In the genomic region with DNA sequence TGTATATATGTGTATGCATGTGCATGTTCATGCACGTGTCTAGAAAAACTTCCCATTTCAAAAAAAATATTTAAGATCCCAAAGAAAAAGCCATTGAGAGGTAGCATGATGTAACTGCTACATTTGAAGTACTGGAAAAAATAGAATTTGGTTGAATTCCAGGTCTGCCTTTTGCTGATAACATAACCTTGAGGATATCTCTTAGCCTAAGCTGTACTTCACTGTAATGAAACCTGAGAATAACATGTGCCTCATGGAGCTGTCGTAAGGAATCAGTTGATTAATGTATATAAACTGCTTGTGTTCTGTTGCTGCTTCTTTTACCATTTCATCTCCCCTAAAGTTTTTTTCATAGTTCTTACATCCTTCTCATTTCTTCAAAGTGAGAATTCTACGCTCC, we compare ENCODE assay signal across 35 cellular contexts.
"Had no signal": no experiment of that assay in that cellular context is flagged by ENCODE, and none has a peak within 500 bp of the region (broad histone marks: within the 10 kb centered on the region; RNA-seq: fewer than 3 reads in every experiment).

No MANE protein-coding gene starts in this region.

- H3K36me3 ChIP-seq: adrenal gland, breast epithelium had no signal

- H3K9me3 Mint-ChIP-seq: activated CD4-positive, alpha-beta memory T cell treated with anti-CD3 and anti-CD28 coated beads for 36 hours; activated CD4-positive, alpha-beta T cell treated with anti-CD3 and anti-CD28 coated beads, Interleukin-2, amount 10 ng/mL, durations not matched to agents 24 days and 14 days; activated naive CD4-positive, alpha-beta T cell treated with anti-CD3 and anti-CD28 coated beads for 36 hours; activated naive CD4-positive, alpha-beta T cell treated with anti-CD3 and anti-CD28 coated beads, Interleukin-2, amount 50 U/mL, for 24 hours; activated naive CD8-positive, alpha-beta T cell treated with anti-CD3 and anti-CD28 coated beads for 36 hours; activated naive CD8-positive, alpha-beta T cell treated with anti-CD3 and anti-CD28 coated beads, Interleukin-2, amount 50 U/mL, for 24 hours; activated T-helper 1 cell treated with anti-CD3 and anti-CD28 coated beads, Interleukin-12 subunit alpha, Interleukin-12 subunit beta, Interleukin-2, Interleukin-4 antibody, amounts not matched to agents 30 ng/mL and 10 ng/mL and 1 ng/mL, durations not matched to agents 14 hours and 24 hours and 36 hours; activated T-helper 2 cell treated with anti-CD3 and anti-CD28 coated beads, Interferon-gamma antibody, Interleukin-2, Interleukin-4, amounts not matched to agents 10 μg/mL and 5 μg/mL and 100 μg/mL, durations not matched to agents 14 hours and 24 hours and 36 hours; brain; dendritic cell treated with granulocyte-macrophage colony-stimulating factor and Interleukin-4, amounts not matched to agents 40 ng/mL and 50 ng/mL, for 4 days; endodermal cell; T-helper 2 cell treated with Interferon-gamma antibody and Interleukin-4, amounts not matched to agents 5 μg/mL and 100 μg/mL, for 36 hours had no signal

- H3K4me3 ChIP-seq: adrenal gland, breast epithelium, coronary artery, dorsolateral prefrontal cortex had no signal

- H3K27ac ChIP-seq: adrenal gland, breast epithelium, coronary artery, dorsolateral prefrontal cortex had no signal

- H3K4me3 Mint-ChIP-seq: activated CD4-positive, alpha-beta memory T cell treated with anti-CD3 and anti-CD28 coated beads for 36 hours; activated CD4-positive, alpha-beta T cell treated with anti-CD3 and anti-CD28 coated beads for 36 hours; activated CD4-positive, alpha-beta T cell treated with anti-CD3 and anti-CD28 coated beads, Interleukin-2, amount 10 ng/mL, durations not matched to agents 24 days and 14 days; activated CD8-positive, alpha-beta memory T cell treated with anti-CD3 and anti-CD28 coated beads, Interleukin-2, amount 10 ng/mL, durations not matched to agents 7 days and 5 days; activated CD8-positive, alpha-beta T cell treated with anti-CD3 and anti-CD28 coated beads, Interleukin-2, amount 10 ng/mL, durations not matched to agents 7 days and 5 days; activated naive CD4-positive, alpha-beta T cell treated with anti-CD3 and anti-CD28 coated beads for 36 hours; activated naive CD4-positive, alpha-beta T cell treated with anti-CD3 and anti-CD28 coated beads, Interleukin-2, amount 50 U/mL, for 24 hours; activated naive CD8-positive, alpha-beta T cell treated with anti-CD3 and anti-CD28 coated beads for 36 hours; activated naive CD8-positive, alpha-beta T cell treated with anti-CD3 and anti-CD28 coated beads, Interleukin-2, amount 50 U/mL, for 24 hours; activated T-helper 1 cell treated with anti-CD3 and anti-CD28 coated beads, Interleukin-12 subunit alpha, Interleukin-12 subunit beta, Interleukin-2, Interleukin-4 antibody, amounts not matched to agents 30 ng/mL and 10 ng/mL and 1 ng/mL, durations not matched to agents 14 hours and 24 hours and 36 hours; brain; central memory CD8-positive, alpha-beta T cell; dendritic cell treated with granulocyte-macrophage colony-stimulating factor and Interleukin-4, amounts not matched to agents 40 ng/mL and 50 ng/mL, for 4 days; endodermal cell; T-helper 17 cell; T-helper 2 cell treated with Interferon-gamma antibody and Interleukin-4, amounts not matched to agents 5 μg/mL and 100 μg/mL, for 36 hours had no signal

- H3K27ac Mint-ChIP-seq: activated CD4-positive, alpha-beta memory T cell treated with anti-CD3 and anti-CD28 coated beads for 36 hours; activated CD4-positive, alpha-beta T cell treated with anti-CD3 and anti-CD28 coated beads for 36 hours; activated CD4-positive, alpha-beta T cell treated with anti-CD3 and anti-CD28 coated beads, Interleukin-2, amount 10 ng/mL, durations not matched to agents 24 days and 14 days; activated CD8-positive, alpha-beta memory T cell treated with anti-CD3 and anti-CD28 coated beads, Interleukin-2, amount 10 ng/mL, durations not matched to agents 7 days and 5 days; activated CD8-positive, alpha-beta T cell treated with anti-CD3 and anti-CD28 coated beads, Interleukin-2, amount 10 ng/mL, durations not matched to agents 7 days and 5 days; activated naive CD4-positive, alpha-beta T cell treated with anti-CD3 and anti-CD28 coated beads for 36 hours; activated naive CD4-positive, alpha-beta T cell treated with anti-CD3 and anti-CD28 coated beads, Interleukin-2, amount 50 U/mL, for 24 hours; activated naive CD8-positive, alpha-beta T cell treated with anti-CD3 and anti-CD28 coated beads for 36 hours; activated naive CD8-positive, alpha-beta T cell treated with anti-CD3 and anti-CD28 coated beads, Interleukin-2, amount 50 U/mL, for 24 hours; activated T-helper 1 cell treated with anti-CD3 and anti-CD28 coated beads, Interleukin-12 subunit alpha, Interleukin-12 subunit beta, Interleukin-2, Interleukin-4 antibody, amounts not matched to agents 30 ng/mL and 10 ng/mL and 1 ng/mL, durations not matched to agents 14 hours and 24 hours and 36 hours; activated T-helper 2 cell treated with anti-CD3 and anti-CD28 coated beads, Interferon-gamma antibody, Interleukin-2, Interleukin-4, amounts not matched to agents 10 μg/mL and 5 μg/mL and 100 μg/mL, durations not matched to agents 14 hours and 24 hours and 36 hours; brain; dendritic cell treated with granulocyte-macrophage colony-stimulating factor and Interleukin-4, amounts not matched to agents 40 ng/mL and 50 ng/mL, for 4 days; endodermal cell; T-helper 17 cell; T-helper 2 cell treated with Interferon-gamma antibody and Interleukin-4, amounts not matched to agents 5 μg/mL and 100 μg/mL, for 36 hours had no signal

- H3K27me3 ChIP-seq: adrenal gland, breast epithelium, dorsolateral prefrontal cortex had no signal

- H3K9me3 ChIP-seq: adrenal gland, breast epithelium had no signal

- H3K4me1 Mint-ChIP-seq: activated CD4-positive, alpha-beta T cell treated with anti-CD3 and anti-CD28 coated beads for 36 hours; activated CD4-positive, alpha-beta T cell treated with anti-CD3 and anti-CD28 coated beads, Interleukin-2, amount 10 ng/mL, durations not matched to agents 24 days and 14 days; activated CD8-positive, alpha-beta memory T cell treated with anti-CD3 and anti-CD28 coated beads, Interleukin-2, amount 10 ng/mL, durations not matched to agents 7 days and 5 days; activated naive CD4-positive, alpha-beta T cell treated with anti-CD3 and anti-CD28 coated beads, Interleukin-2, amount 50 U/mL, for 24 hours; activated naive CD8-positive, alpha-beta T cell treated with anti-CD3 and anti-CD28 coated beads for 36 hours; activated naive CD8-positive, alpha-beta T cell treated with anti-CD3 and anti-CD28 coated beads, Interleukin-2, amount 50 U/mL, for 24 hours; central memory CD8-positive, alpha-beta T cell; T-helper 17 cell had no signal

- DNase-seq: activated CD4-positive, alpha-beta memory T cell treated with anti-CD3 and anti-CD28 coated beads for 36 hours; activated CD4-positive, alpha-beta T cell treated with anti-CD3 and anti-CD28 coated beads for 36 hours; activated CD4-positive, alpha-beta T cell treated with anti-CD3 and anti-CD28 coated beads, Interleukin-2, amount 10 ng/mL, durations not matched to agents 24 days and 14 days; activated CD4-positive, CD25-positive, alpha-beta regulatory T cell; activated CD4-positive, CD25-positive, alpha-beta regulatory T cell treated with anti-CD3 and anti-CD28 coated beads, Interleukin-2, amount 50 U/mL, for 72 hours; activated CD8-positive, alpha-beta memory T cell treated with anti-CD3 and anti-CD28 coated beads, Interleukin-2, amount 10 ng/mL, durations not matched to agents 7 days and 5 days; activated CD8-positive, alpha-beta memory T cell treated with anti-CD3 and anti-CD28 coated beads, Interleukin-2, amount 50 U/mL, for 4 hours; activated CD8-positive, alpha-beta T cell treated with anti-CD3 and anti-CD28 coated beads, Interleukin-2, amount 10 ng/mL, durations not matched to agents 7 days and 5 days; activated effector memory CD4-positive, alpha-beta T cell treated with anti-CD3 and anti-CD28 coated beads, Interleukin-2, amount 50 U/mL, for 16 hours; activated naive CD4-positive, alpha-beta T cell treated with anti-CD3 and anti-CD28 coated beads for 36 hours; activated naive CD8-positive, alpha-beta T cell treated with anti-CD3 and anti-CD28 coated beads for 36 hours; activated naive CD8-positive, alpha-beta T cell treated with anti-CD3 and anti-CD28 coated beads, Interleukin-2, amount 50 U/mL, for 24 hours; activated T-cell treated with anti-CD3 and anti-CD28 coated beads, Interleukin-2, amount 50 U/mL, for 1 hour; activated T-cell treated with anti-CD3 and anti-CD28 coated beads, Interleukin-2, amount 50 U/mL, for 48 hours; adrenal gland; amygdala; aorta; dorsolateral prefrontal cortex; effector memory CD4-positive, alpha-beta T cell; endodermal cell; foreskin fibroblast; head of caudate nucleus; T-helper 1 cell; T-helper 17 cell; T1000 had no signal

- H3K27me3 Mint-ChIP-seq: activated CD4-positive, alpha-beta memory T cell treated with anti-CD3 and anti-CD28 coated beads for 36 hours; activated CD4-positive, alpha-beta T cell treated with anti-CD3 and anti-CD28 coated beads for 36 hours; activated CD4-positive, alpha-beta T cell treated with anti-CD3 and anti-CD28 coated beads, Interleukin-2, amount 10 ng/mL, durations not matched to agents 24 days and 14 days; activated CD8-positive, alpha-beta memory T cell treated with anti-CD3 and anti-CD28 coated beads, Interleukin-2, amount 10 ng/mL, durations not matched to agents 7 days and 5 days; activated naive CD4-positive, alpha-beta T cell treated with anti-CD3 and anti-CD28 coated beads, Interleukin-2, amount 50 U/mL, for 24 hours; activated naive CD8-positive, alpha-beta T cell treated with anti-CD3 and anti-CD28 coated beads for 36 hours; activated naive CD8-positive, alpha-beta T cell treated with anti-CD3 and anti-CD28 coated beads, Interleukin-2, amount 50 U/mL, for 24 hours; brain; central memory CD8-positive, alpha-beta T cell; dendritic cell treated with granulocyte-macrophage colony-stimulating factor and Interleukin-4, amounts not matched to agents 40 ng/mL and 50 ng/mL, for 4 days; T-helper 17 cell had no signal

- H3K4me1 ChIP-seq: adrenal gland, breast epithelium had no signal

- H3K36me3 Mint-ChIP-seq: activated CD4-positive, alpha-beta memory T cell treated with anti-CD3 and anti-CD28 coated beads for 36 hours; activated CD8-positive, alpha-beta memory T cell treated with anti-CD3 and anti-CD28 coated beads, Interleukin-2, amount 10 ng/mL, durations not matched to agents 7 days and 5 days; activated naive CD4-positive, alpha-beta T cell treated with anti-CD3 and anti-CD28 coated beads, Interleukin-2, amount 50 U/mL, for 24 hours; activated naive CD8-positive, alpha-beta T cell treated with anti-CD3 and anti-CD28 coated beads for 36 hours; brain had no signal

- ATAC-seq: activated CD4-positive, alpha-beta T cell treated with anti-CD3 and anti-CD28 coated beads for 36 hours; activated CD8-positive, alpha-beta memory T cell treated with anti-CD3 and anti-CD28 coated beads, Interleukin-2, amount 10 ng/mL, durations not matched to agents 7 days and 5 days; activated CD8-positive, alpha-beta T cell treated with anti-CD3 and anti-CD28 coated beads, Interleukin-2, amount 10 ng/mL, durations not matched to agents 7 days and 5 days; activated naive CD8-positive, alpha-beta T cell treated with anti-CD3 and anti-CD28 coated beads, Interleukin-2, amount 50 U/mL, for 24 hours; esophagus mucosa; T-helper 17 cell had no signal
